9 cellular contexts compared by ENCODE assay signal in the genomic region with DNA sequence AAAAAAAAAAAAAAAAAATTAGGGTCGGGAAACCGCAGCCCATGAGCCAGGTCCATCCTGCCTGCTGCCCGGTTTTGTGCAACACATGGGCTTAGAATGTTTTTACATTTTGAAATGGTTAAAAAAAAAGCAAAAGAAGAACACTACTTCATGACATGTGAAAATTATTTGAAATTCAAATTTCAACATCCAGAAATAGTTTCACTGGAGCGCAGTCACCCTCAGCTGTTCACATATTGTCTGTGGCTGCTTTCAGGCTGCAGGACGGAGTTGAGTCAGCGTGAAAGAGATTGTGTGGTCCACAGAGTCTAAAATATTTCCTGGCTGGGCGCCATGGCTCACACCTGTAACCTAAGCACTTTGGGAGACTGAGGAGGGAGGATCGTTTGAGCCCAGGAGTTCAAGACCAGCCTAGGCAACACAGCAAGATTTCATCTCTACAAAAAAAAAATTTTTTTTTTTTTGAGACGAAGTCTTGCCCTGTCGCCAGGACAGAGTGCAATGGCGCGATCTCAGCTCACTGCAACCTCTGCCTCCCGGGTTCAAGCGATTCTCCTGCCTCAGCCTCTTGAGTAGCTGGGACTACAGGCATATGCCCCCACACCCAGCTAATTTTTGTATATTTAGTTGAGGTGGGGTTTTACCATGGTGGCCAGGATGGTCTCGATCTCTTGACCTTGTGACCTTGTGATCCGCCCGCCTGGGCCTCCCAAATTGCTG.
A peak's percentile ranks its signal among the peaks of the same experiment; 100 is the strongest.
DNase-seq lines count a peak whose midpoint lies in the region; ATAC-seq, FAIRE-seq and TF ChIP-seq lines count a peak whose summit lies in the region.
"Had no signal": no experiment of that assay in that cellular context is flagged by ENCODE, and none has a peak within 500 bp of the region (broad histone marks: within the 10 kb centered on the region; RNA-seq: fewer than 3 reads in every experiment).

No MANE protein-coding gene starts in this region.

- no peak overlapping the region for H2BK20ac ChIP-seq in H9 (ENCODE audit: low read depth, low read length, poor library complexity, severe bottlenecking)

- H3K27me3 ChIP-seq in bronchial epithelial cell (ENCODE audit: control insufficient read depth, insufficient read depth, low read length) (peaks cover 10% of the 10 kb centered on the region), H9 (ENCODE audit: insufficient read depth, low read length) (no peaks in the 10 kb centered on the region)
- H3K27me3 ChIP-seq: cardiac muscle cell had no signal

- no peaks in the 10 kb centered on the region; a peak in 2 of 4 replicates for H3K4me1 Mint-ChIP-seq in H9

- H3K23me2 ChIP-seq in H9 (ENCODE audit: insufficient read length, low read depth, low read length, poor library complexity, severe bottlenecking), result no peaks in the 10 kb centered on the region

- no peak overlapping the region for H3K4ac ChIP-seq in H9 (ENCODE audit: low read depth, low read length)

- no peak overlapping the region for H3K23ac ChIP-seq in H9 (ENCODE audit: insufficient read length, low read depth, low read length)

- H3K4me3 Mint-ChIP-seq in H9, result no peak overlapping the region

- H3K4me2 ChIP-seq in H9 (ENCODE audit: insufficient read depth, insufficient read length, low read length), result no peak overlapping the region

- no peak overlapping the region for H2AFZ ChIP-seq in H9 (ENCODE audit: low read length)

- H3K9ac ChIP-seq in H9 (ENCODE audit: extremely low read depth, insufficient read length, low read length), result no peak overlapping the region

- H3K36me3 Mint-ChIP-seq in H9 (ENCODE audit: insufficient read depth in 1 of 3, low read depth in 3 of 3), result no peaks in the 10 kb centered on the region

- no peaks in the 10 kb centered on the region for H4K20me1 ChIP-seq in H9 (ENCODE audit: control insufficient read depth, insufficient read depth, insufficient read length)

- no peaks in the 10 kb centered on the region for H3K79me2 ChIP-seq in H9 (ENCODE audit: insufficient read depth, low read length)

- no peak for TF ChIP-seq CTCF in bronchial epithelial cell (IDR thresholded peaks at IDR 0.05; ENCODE audit: insufficient read depth, low read length, severe bottlenecking)
- TF ChIP-seq CTCF in H9 (conservative IDR thresholded peaks at IDR 0.05), result no peak

- no peak overlapping the region for H2BK5ac ChIP-seq in H9 (ENCODE audit: insufficient read length, low read length)

- H3K27ac Mint-ChIP-seq in H9, result no peak overlapping the region

- no peak overlapping the region for H3K4me3 ChIP-seq in bronchial epithelial cell (ENCODE audit: low read depth, low read length)
- H3K4me3 ChIP-seq: cardiac muscle cell had no signal

- no peaks in the 10 kb centered on the region for H3K9me3 Mint-ChIP-seq in H9

- DNase-seq in ELR (ENCODE audit: low read depth) (peak; percentile 35), bronchial epithelial cell (ENCODE audit: low read depth) (peak; percentile 33), mucosa of gallbladder (ENCODE audit: low spot score) (no peak), H9 (no peak), NCI-H2081 (lab: John Stamatoyannopoulos, UW) (no peak), epidermal melanocyte (ENCODE audit: insufficient read length, low spot score) (no peak)

- no peak overlapping the region for H3K56ac ChIP-seq in H9 (ENCODE audit: insufficient read length, low read depth, low read length)

- no peak overlapping the region for H4K5ac ChIP-seq in H9 (ENCODE audit: insufficient read length, low read depth, low read length)

- H3K79me1 ChIP-seq in H9 (ENCODE audit: insufficient read depth, low read depth, low read length, poor library complexity, severe bottlenecking), result no peaks in the 10 kb centered on the region

- H3K36me3 ChIP-seq in bronchial epithelial cell (ENCODE audit: control insufficient read depth, insufficient read depth, low read length), result no peaks in the 10 kb centered on the region
- H3K36me3 ChIP-seq: cardiac muscle cell had no signal

- H4K91ac ChIP-seq in H9 (ENCODE audit: insufficient read length, low read depth, low read length), result no peak overlapping the region

- H3K27ac ChIP-seq in H9 (ENCODE audit: insufficient read length, low read depth, low read length), result no peak overlapping the region
- H3K27ac ChIP-seq: cardiac muscle cell had no signal

- H2BK120ac ChIP-seq in H9 (ENCODE audit: low read depth, low read length, poor library complexity, severe bottlenecking), result no peak overlapping the region

- no peak overlapping the region for H3T11ph ChIP-seq in H9 (ENCODE audit: low read length)

- no peaks in the 10 kb centered on the region; the same call in none of the 2 replicates for H3K27me3 Mint-ChIP-seq in H9 (ENCODE audit: low read depth)

- H3K18ac ChIP-seq in H9 (ENCODE audit: insufficient read length, low read depth, low read length), result no peak overlapping the region

- no peak overlapping the region for H3K14ac ChIP-seq in H9 (ENCODE audit: insufficient read depth, low read length)

- WGBS in H9 (ENCODE audit: extremely low coverage, insufficient read length, low lambda C conversion rate), result no CpG with 5 or more reads among the region's 17 CpGs

- no peak overlapping the region for H2AK5ac ChIP-seq in H9 (ENCODE audit: insufficient read length, low read length)

- H4K8ac ChIP-seq in H9 (replicated peaks; ENCODE audit: insufficient read length, low read depth, low read length), result no peak overlapping the region

- ATAC-seq in GM19372 (IDR thresholded peaks at IDR 0.05; ENCODE audit: low read depth, unreplicated experiment), result peak; percentile 96
- peak; percentile 89 for ATAC-seq in HG03196 (IDR thresholded peaks at IDR 0.05; ENCODE audit: unreplicated experiment)

- no peak for FAIRE-seq in bronchial epithelial cell (lab: Jason Lieb, UNC)

- no peak overlapping the region for H2BK15ac ChIP-seq in H9 (ENCODE audit: low read depth, low read length)

- no peaks in the 10 kb centered on the region for H3K9me3 ChIP-seq in H9 (ENCODE audit: control insufficient read depth, low read depth, low read length)

- no peaks in the 10 kb centered on the region for H3K4me1 ChIP-seq in H9 (ENCODE audit: insufficient read depth, low read length)

- no peak overlapping the region for H2BK12ac ChIP-seq in H9 (ENCODE audit: insufficient read length, low read depth, low read length)

Comparison
In these comparisons a context has a peak if more than half of its experiments do, and no peak if none do; other contexts are left out.
1. DNase-seq: peak in ELR (single experiment) and bronchial epithelial cell (single experiment); none in mucosa of gallbladder (single experiment), H9 (single experiment), NCI-H2081 (0 of 2) and epidermal melanocyte (single experiment).